In the genomic region with DNA sequence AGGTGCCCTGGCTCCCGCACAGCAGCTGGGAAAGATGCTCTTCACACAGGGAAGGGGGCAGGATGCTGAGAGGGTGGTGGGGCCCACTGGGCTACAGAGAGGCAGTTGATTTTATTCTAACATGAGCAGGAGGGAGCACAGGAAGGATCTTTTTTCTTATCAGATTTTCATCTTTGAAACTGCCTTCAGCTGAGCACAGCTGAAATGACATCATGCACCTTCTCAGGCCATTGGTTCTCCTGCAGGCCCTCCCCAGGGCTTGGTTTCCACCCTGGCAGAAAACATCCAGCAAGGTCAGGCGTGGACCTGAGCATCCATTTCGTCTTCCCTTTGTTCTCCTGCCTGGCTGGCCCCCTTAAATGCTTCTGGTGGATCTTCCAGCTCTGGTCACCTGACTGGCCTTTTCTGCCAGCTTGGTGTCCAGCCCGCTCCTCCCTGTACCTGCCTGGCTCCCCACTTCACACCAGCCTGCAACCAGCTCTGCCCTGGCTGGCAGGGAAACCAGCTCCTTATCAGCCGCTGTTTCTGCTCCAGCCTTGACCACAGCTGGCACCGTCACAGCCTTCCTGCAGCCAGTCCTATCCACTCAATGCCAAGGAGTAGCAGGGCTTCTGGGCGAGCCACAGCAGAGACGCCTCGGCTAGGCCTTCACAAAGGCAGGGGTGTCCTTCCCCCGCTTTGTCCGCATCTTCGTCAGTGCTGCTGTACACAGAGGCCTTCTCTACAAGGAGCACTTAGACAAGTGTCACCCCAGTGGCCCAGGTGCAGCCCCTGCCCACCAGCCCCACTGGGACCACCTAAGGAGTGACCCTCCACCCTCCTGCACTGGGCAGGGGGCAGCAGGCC, we compare ENCODE assay signal across 14 cellular contexts. TPM values are rescaled to one million over a fixed set of nuclear protein-coding genes. Genes with fewer than 3 reads are reported as not detected.
DNase-seq lines count a peak whose midpoint lies in the region; ATAC-seq and TF ChIP-seq lines count a peak whose summit lies in the region.
"Had no signal": no experiment of that assay in that cellular context is flagged by ENCODE, and none has a peak within 500 bp of the region (broad histone marks: within the 10 kb centered on the region; RNA-seq: fewer than 3 reads in every experiment).

No MANE protein-coding gene starts in this region.

- CTCF ChIA-PET in activated CD4-positive, alpha-beta T cell treated with anti-CD3 and anti-CD28 coated beads for 36 hours (lab: Charles Lee) = interaction anchor here (0.6 kb wide), 1 partner anchor 419 kb away, joined by 3 read pairs; no protein-coding TSS in a partner anchor
- CTCF ChIA-PET in T-cell (lab: Charles Lee) = interaction anchor here in 1 of 2 donors (0.6 kb wide), 1 partner anchor 25 kb away, joined by 3 read pairs; no protein-coding TSS in a partner anchor

- H3K27ac Mint-ChIP-seq in activated CD4-positive, alpha-beta T cell treated with anti-CD3 and anti-CD28 coated beads, Interleukin-2, amount 10 ng/mL, durations not matched to agents 24 days and 14 days = no peak overlapping the region
- H3K27ac Mint-ChIP-seq in activated CD4-positive, alpha-beta T cell treated with anti-CD3 and anti-CD28 coated beads for 36 hours = no peak overlapping the region
- H3K27ac Mint-ChIP-seq in T-cell (peak overlapping the region in 1 of 2 donors; percentile 27), immature natural killer cell (no peak overlapping the region)
- H3K27ac Mint-ChIP-seq: nephron had no signal

- no peaks in the 10 kb centered on the region for H3K27me3 Mint-ChIP-seq in activated CD4-positive, alpha-beta T cell treated with anti-CD3 and anti-CD28 coated beads, Interleukin-2, amount 10 ng/mL, durations not matched to agents 24 days and 14 days
- no peaks in the 10 kb centered on the region for H3K27me3 Mint-ChIP-seq in activated CD4-positive, alpha-beta T cell treated with anti-CD3 and anti-CD28 coated beads for 36 hours
- H3K27me3 Mint-ChIP-seq in T-cell = no peaks in the 10 kb centered on the region
- H3K27me3 Mint-ChIP-seq in immature natural killer cell (ENCODE audit: low read depth in 3 of 3) = peaks cover 0 to 6% (median 0%) of the 10 kb centered on the region in 3 donors

- peak overlapping the region; percentile 13 for H3K4me3 Mint-ChIP-seq in activated CD4-positive, alpha-beta T cell treated with anti-CD3 and anti-CD28 coated beads, Interleukin-2, amount 10 ng/mL, durations not matched to agents 24 days and 14 days
- no peak overlapping the region for H3K4me3 Mint-ChIP-seq in activated CD4-positive, alpha-beta T cell treated with anti-CD3 and anti-CD28 coated beads for 36 hours
- H3K4me3 Mint-ChIP-seq in T-cell = no peak overlapping the region
- H3K4me3 Mint-ChIP-seq in immature natural killer cell = no peak overlapping the region
- H3K4me3 Mint-ChIP-seq: nephron had no signal

- in situ Hi-C loops in gastrocnemius medialis (cut with MboI; ENCODE audit: low sequenced_read_pairs in 4 of 4) = loop anchor here in 2 of 4 donors (25.0 kb wide), 1 partner anchor 251 kb away; no protein-coding TSS in a partner anchor

- no peaks in the 10 kb centered on the region for H3K9me3 ChIP-seq in gastrocnemius medialis

- peaks cover 23% of the 10 kb centered on the region for H3K36me3 Mint-ChIP-seq in activated CD4-positive, alpha-beta T cell treated with anti-CD3 and anti-CD28 coated beads, Interleukin-2, amount 10 ng/mL, durations not matched to agents 24 days and 14 days (ENCODE audit: low read depth)
- H3K36me3 Mint-ChIP-seq in activated CD4-positive, alpha-beta T cell treated with anti-CD3 and anti-CD28 coated beads for 36 hours (ENCODE audit: low read depth) = peaks cover 34% of the 10 kb centered on the region
- peaks cover 43% of the 10 kb centered on the region for H3K36me3 Mint-ChIP-seq in T-cell
- H3K36me3 Mint-ChIP-seq in immature natural killer cell = peaks cover 5 to 32% (median 10%) of the 10 kb centered on the region in 3 donors

- POLR2A ChIA-PET in activated CD4-positive, alpha-beta T cell treated with anti-CD3 and anti-CD28 coated beads for 36 hours (lab: Charles Lee) = no interaction called here
- POLR2A ChIA-PET in T-cell (lab: Charles Lee) = interaction anchor here in 1 of 2 donors (0.6 kb wide), 1 partner anchor 138 kb away, joined by 4 read pairs; no protein-coding TSS in a partner anchor

- peak; percentile 77 for DNase-seq in activated CD4-positive, alpha-beta T cell treated with anti-CD3 and anti-CD28 coated beads, Interleukin-2, amount 10 ng/mL, durations not matched to agents 24 days and 14 days
- DNase-seq in activated CD4-positive, alpha-beta T cell treated with anti-CD3 and anti-CD28 coated beads for 36 hours = no peak
- DNase-seq in T-cell (no peak), Right ventricle myocardium superior (peak; percentile 78), gastrocnemius medialis (no peak), islet precursor cell (no peak), immature natural killer cell (no peak)
- DNase-seq: activated CD4-positive, alpha-beta T cell treated with anti-CD3 and anti-CD28 coated beads, Interleukin-2, amount 50 U/mL, for 1 hour; activated gamma-delta T cell; NCI-H446; substantia nigra had no signal

- peaks cover 25% of the 10 kb centered on the region for H3K4me1 Mint-ChIP-seq in activated CD4-positive, alpha-beta T cell treated with anti-CD3 and anti-CD28 coated beads, Interleukin-2, amount 10 ng/mL, durations not matched to agents 24 days and 14 days
- H3K4me1 Mint-ChIP-seq in activated CD4-positive, alpha-beta T cell treated with anti-CD3 and anti-CD28 coated beads for 36 hours = peaks cover 15% of the 10 kb centered on the region
- H3K4me1 Mint-ChIP-seq in T-cell = peaks cover 8 to 27% (median 16%) of the 10 kb centered on the region in 3 donors
- H3K4me1 Mint-ChIP-seq in immature natural killer cell = no peaks in the 10 kb centered on the region
- H3K4me1 Mint-ChIP-seq: nephron had no signal

- H3K4me1 ChIP-seq in gastrocnemius medialis = peaks cover 0 to under 1% of the 10 kb centered on the region in 2 donors

- TF ChIP-seq CTCF in gastrocnemius medialis (IDR thresholded peaks at IDR 0.05 in 4 of 5, conservative IDR thresholded peaks at IDR 0.05 in 1 of 5) = no peak

- H3K36me3 ChIP-seq in gastrocnemius medialis = peaks cover 0 to 96% of the 10 kb centered on the region in 2 donors

- H3K9me3 Mint-ChIP-seq in activated CD4-positive, alpha-beta T cell treated with anti-CD3 and anti-CD28 coated beads, Interleukin-2, amount 10 ng/mL, durations not matched to agents 24 days and 14 days = no peaks in the 10 kb centered on the region
- no peaks in the 10 kb centered on the region for H3K9me3 Mint-ChIP-seq in activated CD4-positive, alpha-beta T cell treated with anti-CD3 and anti-CD28 coated beads for 36 hours (ENCODE audit: low read depth)
- H3K9me3 Mint-ChIP-seq in T-cell = no peaks in the 10 kb centered on the region
- no peaks in the 10 kb centered on the region for H3K9me3 Mint-ChIP-seq in immature natural killer cell
- H3K9me3 Mint-ChIP-seq: nephron had no signal

- H3K27ac ChIP-seq in gastrocnemius medialis = peak overlapping the region in 3 of 4 donors; percentile 17 to 54 (median 39)

- H3K4me3 ChIP-seq in gastrocnemius medialis = no peak overlapping the region
- H3K4me3 ChIP-seq: cardiac muscle cell had no signal

- no peaks in the 10 kb centered on the region for H3K27me3 ChIP-seq in gastrocnemius medialis
- H3K27me3 ChIP-seq: cardiac muscle cell had no signal

- ATAC-seq in activated CD4-positive, alpha-beta T cell treated with anti-CD3 and anti-CD28 coated beads for 36 hours = no peak
- ATAC-seq in T-cell (replicated peaks in 1 of 4) = peak in 3 of 4 experiments; percentile 13 to 44 (median 40)
- peak; percentile 86 for ATAC-seq in Right ventricle myocardium superior (ENCODE audit: poor library complexity)
- no peak for ATAC-seq in gastrocnemius medialis
- ATAC-seq in GM19452 (IDR thresholded peaks at IDR 0.05; ENCODE audit: unreplicated experiment) = no peak

- intact Hi-C loops in activated CD4-positive, alpha-beta T cell treated with anti-CD3 and anti-CD28 coated beads, Interleukin-2, amount 10 ng/mL, durations not matched to agents 24 days and 14 days (cut with micrococcal nuclease) = no loop called here
- intact Hi-C loops in activated CD4-positive, alpha-beta T cell treated with anti-CD3 and anti-CD28 coated beads for 36 hours (cut with DNase I, micrococcal nuclease) = loop anchor here in 1 of 2 experiments (10.0 kb wide), 1 partner anchor 81 kb away; the partner anchor contains the start of gene HMGXB4
- intact Hi-C loops in Right ventricle myocardium superior (cut with DNase I) = no loop called here
- intact Hi-C loops in gastrocnemius medialis (cut with DNase I; ENCODE audit: low total_unique reads) = no loop called here

- TF ChIP-seq POLR2A in gastrocnemius medialis (IDR thresholded peaks at IDR 0.05) = no peak

RNA-seq across cellular contexts. Expression of gene TOM1, which starts 36.5 kb away (rescaled TPM):
- 16.8 and 18.7 TPM in 2 replicates for total RNA-seq in activated CD4-positive, alpha-beta T cell treated with anti-CD3 and anti-CD28 coated beads, Interleukin-2, amount 10 ng/mL, durations not matched to agents 24 days and 14 days
- total RNA-seq in activated CD4-positive, alpha-beta T cell treated with anti-CD3 and anti-CD28 coated beads for 36 hours = 10 to 100 TPM; 23.7 to 29.5 TPM
- total RNA-seq in T-cell = 100 to 1,000 TPM in 2 of 5 donors, 10 to 100 TPM in 3; 55.9 to 152 (median 68.3) TPM
- 68.6 TPM for total RNA-seq in Right ventricle myocardium superior
- 100 to 1,000 TPM; 363 to 609 (median 425) TPM for total RNA-seq in gastrocnemius medialis
- polyA plus RNA-seq in immature natural killer cell = 10 to 100 TPM; 24.5 to 31.2 (median 26.2) TPM

RNA-seq across cellular contexts. Expression of gene HMOX1, which starts 44.7 kb away (rescaled TPM):
- total RNA-seq in activated CD4-positive, alpha-beta T cell treated with anti-CD3 and anti-CD28 coated beads, Interleukin-2, amount 10 ng/mL, durations not matched to agents 24 days and 14 days = 0.57 and 0.72 TPM in 2 replicates
- total RNA-seq in activated CD4-positive, alpha-beta T cell treated with anti-CD3 and anti-CD28 coated beads for 36 hours = under 1 TPM; 0.30 to 0.61 TPM
- total RNA-seq in T-cell = 1 to 10 TPM in 3 of 5 donors, under 1 TPM in 2; 0.40 to 2.4 (median 1.0) TPM
- total RNA-seq in Right ventricle myocardium superior = 4.8 TPM
- total RNA-seq in gastrocnemius medialis = 100 to 1,000 TPM in 1 of 4 donors, 10 to 100 TPM in 3; 11.4 to 131 (median 22.2) TPM
- polyA plus RNA-seq in immature natural killer cell = 10 to 100 TPM in 2 of 3 donors, 1 to 10 TPM in 1; 5.3 to 12.8 (median 11.3) TPM

Comparison
In these comparisons a context has a peak if more than half of its experiments do, and no peak if none do; other contexts are left out.
1. DNase-seq: peak in activated CD4-positive, alpha-beta T cell treated with anti-CD3 and anti-CD28 coated beads, Interleukin-2, amount 10 ng/mL, durations not matched to agents 24 days and 14 days (single experiment) and Right ventricle myocardium superior (single experiment); none in activated CD4-positive, alpha-beta T cell treated with anti-CD3 and anti-CD28 coated beads for 36 hours (single experiment), T-cell (0 of 34), gastrocnemius medialis (0 of 2), islet precursor cell (single experiment) and immature natural killer cell (0 of 3).
2. ATAC-seq: peak in T-cell (3 of 4) and Right ventricle myocardium superior (single experiment); none in activated CD4-positive, alpha-beta T cell treated with anti-CD3 and anti-CD28 coated beads for 36 hours (single experiment), gastrocnemius medialis (0 of 2) and GM19452 (single experiment).